ENCODE assay signal across 35 cellular contexts in genomic region chr2:129170570-129170969, GRCh38.
"Had no signal": no experiment of that assay in that cellular context is flagged by ENCODE, and none has a peak within 500 bp of the region (broad histone marks: within the 10 kb centered on the region; RNA-seq: fewer than 3 reads in every experiment).

No MANE protein-coding gene starts in this region.

- H3K9ac ChIP-seq: KMS-11 had no signal

- H3K4me3 ChIP-seq: MG63 had no signal

- H3K4me2 ChIP-seq: KMS-11 had no signal

- H3K27ac ChIP-seq: KMS-11 had no signal

- H3K9me3 ChIP-seq: MG63 had no signal

- H3K36me3 ChIP-seq: MG63 had no signal

- H3K27me3 ChIP-seq: MG63 had no signal

- DNase-seq: Karpas-422, Kasumi-1, KG1, MG63, MM.1S, MV-4-11, NCI-H1048, NCI-H1092, NCI-H1092 treated with DMSO at 0.1 percent for 48 hours, NCI-H1105, NCI-H1105 treated with DMSO at 0.1 percent for 48 hours, NCI-H1417, NCI-H1417 treated with DMSO at 0.1 percent for 48 hours, NCI-H1436, NCI-H1436 treated with DMSO at 0.1 percent for 48 hours, NCI-H146, NCI-H1694, NCI-H1694 treated with DMSO at 0.1 percent for 48 hours, NCI-H187, NCI-H187 treated with DMSO at 0.1 percent for 48 hours, NCI-H1930, NCI-H2029, NCI-H2029 treated with DMSO at 0.1 percent for 48 hours, NCI-H2081, NCI-H2081 treated with DMSO at 0.1 percent for 48 hours, NCI-H2107, NCI-H2171, NCI-H2227 treated with DMSO at 0.1 percent for 48 hours, NCI-H226, NCI-H345, NCI-H446, NCI-H446 treated with DMSO at 0.1 percent for 48 hours, NCI-H510A, NCI-H510A treated with DMSO at 0.1 percent for 48 hours had no signal
